Comparison of ENCODE assay signal across 19 cellular contexts in genomic region chr6:18410412-18410811, GRCh38. TPM values are rescaled to one million over a fixed set of nuclear protein-coding genes. Genes with fewer than 3 reads are reported as not detected.
DNase-seq lines count a peak whose midpoint lies in the region; ATAC-seq and TF ChIP-seq lines count a peak whose summit lies in the region.
"Had no signal": no experiment of that assay in that cellular context is flagged by ENCODE, and none has a peak within 500 bp of the region (broad histone marks: within the 10 kb centered on the region; RNA-seq: fewer than 3 reads in every experiment).

No MANE protein-coding gene starts in this region.

- peaks cover 25% of the 10 kb centered on the region for H3K36me3 Mint-ChIP-seq in activated B cell treated with CpG ODN at 0.5 μM for 24 hours (ENCODE audit: low read depth)
- peaks cover 27% of the 10 kb centered on the region for H3K36me3 Mint-ChIP-seq in CD4-positive, alpha-beta T cell (ENCODE audit: low read depth)

- H4K91ac ChIP-seq in IMR-90 (ENCODE audit: insufficient read depth, low read depth, low read length) = no peak overlapping the region

- H2BK20ac ChIP-seq in IMR-90 (ENCODE audit: low read depth, low read length) = no peak overlapping the region

- H2BK15ac ChIP-seq in IMR-90 (ENCODE audit: low read depth, low read length) = no peak overlapping the region

- CTCF ChIA-PET in IMR-90 (lab: Yijun Ruan, JAX) (no interaction called here), activated B cell treated with CpG ODN at 0.5 μM for 24 hours (lab: Charles Lee) (no interaction called here)
- CTCF ChIA-PET in CD4-positive, alpha-beta T cell (lab: Charles Lee) = no interaction called here

- H3K27me3 Mint-ChIP-seq in activated B cell treated with CpG ODN at 0.5 μM for 24 hours = no peaks in the 10 kb centered on the region
- H3K27me3 Mint-ChIP-seq in CD4-positive, alpha-beta T cell = no peaks in the 10 kb centered on the region

- POLR2A ChIA-PET in IMR-90 (lab: Charles Lee; ENCODE audit: unreplicated experiment) = no interaction called here
- POLR2A ChIA-PET in activated B cell treated with CpG ODN at 0.5 μM for 24 hours (lab: Charles Lee) = no interaction called here
- POLR2A ChIA-PET in CD4-positive, alpha-beta T cell (lab: Charles Lee) = no interaction called here

- no peak overlapping the region for H3K56ac ChIP-seq in IMR-90 (ENCODE audit: extremely low read depth, insufficient read depth, low read length)

- no TSS peak for BruUV-seq in IMR-90 (replicated peaks; lab: Mats Ljungman, UMichigan)

- intact Hi-C loops in IMR-90 (cut with micrococcal nuclease) (no loop called here), activated B cell treated with CpG ODN at 0.5 μM for 24 hours (cut with micrococcal nuclease) (no loop called here)
- intact Hi-C loops in CD4-positive, alpha-beta T cell (cut with DNase I, micrococcal nuclease) = no loop called here

- H4K8ac ChIP-seq in IMR-90 (ENCODE audit: low read depth in 2 of 2, low read length in 2 of 2) = no peak overlapping the region

- 0 out of 2 replicates have a peak, but pooled peaks cover 4% of the 10 kb centered on the region for H3K9me1 ChIP-seq in IMR-90 (ENCODE audit: insufficient read depth, low read length)

- peaks cover 46% of the 10 kb centered on the region for H3K4me1 Mint-ChIP-seq in activated B cell treated with CpG ODN at 0.5 μM for 24 hours
- H3K4me1 Mint-ChIP-seq in CD4-positive, alpha-beta T cell (ENCODE audit: low read depth) = no peaks in the 10 kb centered on the region

- H3K36me3 ChIP-seq in IMR-90 (ENCODE audit: control insufficient read depth, insufficient read depth, low read length) (no peaks in the 10 kb centered on the region), skeletal muscle tissue (ENCODE audit: control insufficient read depth in 3 of 3, insufficient read depth in 3 of 3, low read length in 3 of 3) (no peaks in the 10 kb centered on the region)
- H3K36me3 ChIP-seq: HAP-1 had no signal

- H4K5ac ChIP-seq in IMR-90 (ENCODE audit: low read depth, low read length) = no peak overlapping the region

- no peak overlapping the region for H2BK120ac ChIP-seq in IMR-90 (ENCODE audit: low read depth, low read length)

- ATAC-seq in IMR-90 (ENCODE audit: low read depth) (no peak), activated B cell treated with CpG ODN at 0.5 μM for 24 hours (ENCODE audit: low read depth) (no peak), left lobe of liver (peak; percentile 19), HG02588 (IDR thresholded peaks at IDR 0.05; ENCODE audit: unreplicated experiment) (no peak), GM19463 (IDR thresholded peaks at IDR 0.05; ENCODE audit: unreplicated experiment) (no peak)
- ATAC-seq in CD4-positive, alpha-beta T cell (ENCODE audit: poor library complexity) = no peak
- ATAC-seq: Right ventricle myocardium inferior had no signal

- H3K4ac ChIP-seq in IMR-90 (ENCODE audit: low read depth, low read length) = no peak overlapping the region

- H3K4me3 ChIP-seq in IMR-90 (ENCODE audit: insufficient read depth, low read depth, low read length) (no peak overlapping the region), skeletal muscle tissue (ENCODE audit: low read length in 3 of 3) (no peak overlapping the region)
- H3K4me3 ChIP-seq: HAP-1 had no signal

- peak overlapping the region; percentile 3 for H2AFZ ChIP-seq in IMR-90 (replicated peaks; ENCODE audit: low read length, poor library complexity)

- H3K9me3 ChIP-seq in IMR-90 (ENCODE audit: control insufficient read depth, insufficient read depth, low read length) = no peaks in the 10 kb centered on the region
- H3K9me3 ChIP-seq in skeletal muscle tissue (ENCODE audit: control insufficient read depth in 3 of 3, low read length in 3 of 3) = no peaks in the 10 kb centered on the region
- H3K9me3 ChIP-seq in CD4-positive, alpha-beta T cell (ENCODE audit: control insufficient read depth, low read length) = no peaks in the 10 kb centered on the region
- H3K9me3 ChIP-seq: HAP-1 had no signal

- TF ChIP-seq RAD21 in IMR-90 (IDR thresholded peaks at IDR 0.05; ENCODE audit: low read length) = no peak

- peaks cover 3% of the 10 kb centered on the region for H3K9me3 Mint-ChIP-seq in activated B cell treated with CpG ODN at 0.5 μM for 24 hours
- H3K9me3 Mint-ChIP-seq in CD4-positive, alpha-beta T cell = no peaks in the 10 kb centered on the region
- H3K9me3 Mint-ChIP-seq: CD4-positive, alpha-beta memory T cell had no signal

- 88% methylated on average over 1 of the region's 3 CpGs; no CpG with 5 or more reads in 1 of the 2 experiments for WGBS in IMR-90 (ENCODE audit: extremely low coverage in 2 of 2, insufficient read length in 1 of 2), 2 experiments

- no peaks in the 10 kb centered on the region for H3K27me3 ChIP-seq in IMR-90 (ENCODE audit: control insufficient read depth, insufficient read depth, low read length)
- H3K27me3 ChIP-seq in skeletal muscle tissue (ENCODE audit: control insufficient read depth in 3 of 3, insufficient read depth in 3 of 3, low read length in 3 of 3) = no peaks in the 10 kb centered on the region
- no peaks in the 10 kb centered on the region for H3K27me3 ChIP-seq in CD4-positive, alpha-beta T cell (ENCODE audit: control insufficient read depth, insufficient read depth, low read length)

- H3K4me3 Mint-ChIP-seq in activated B cell treated with CpG ODN at 0.5 μM for 24 hours = no peak overlapping the region
- H3K4me3 Mint-ChIP-seq in CD4-positive, alpha-beta T cell = no peak overlapping the region
- H3K4me3 Mint-ChIP-seq: CD4-positive, alpha-beta memory T cell had no signal

- no peak overlapping the region for H3K14ac ChIP-seq in IMR-90 (replicated peaks; ENCODE audit: low read depth, low read length)

- no peak overlapping the region for H3K18ac ChIP-seq in IMR-90 (ENCODE audit: low read depth, low read length)

- no peak overlapping the region for H3K9ac ChIP-seq in IMR-90 (ENCODE audit: low read depth, low read length)
- peak overlapping the region in 1 of 3 donors; percentile 17 for H3K9ac ChIP-seq in skeletal muscle tissue (ENCODE audit: low read depth in 1 of 3, low read length in 3 of 3)

- TF ChIP-seq CTCF in IMR-90 (conservative IDR thresholded peaks at IDR 0.05; ENCODE audit: low read depth, low read length) (no peak), activated B cell treated with CpG ODN at 0.5 μM for 24 hours (IDR thresholded peaks at IDR 0.05) (no peak)
- TF ChIP-seq CTCF in CD4-positive, alpha-beta T cell (IDR thresholded peaks at IDR 0.05) = no peak

- no peak overlapping the region for H2AK5ac ChIP-seq in IMR-90 (ENCODE audit: low read depth, low read length)

- DNase-seq in IMR-90 (no peak), activated B cell treated with CpG ODN at 0.5 μM for 24 hours (no peak), left lobe of liver (ENCODE audit: low spot score) (no peak)
- no peak for DNase-seq in CD4-positive, alpha-beta T cell
- DNase-seq in activated CD8-positive, alpha-beta memory T cell treated with anti-CD3 and anti-CD28 coated beads, Interleukin-2, amount 50 U/mL, for 4 hours = no peak
- DNase-seq: Calu3; CD4-positive, alpha-beta memory T cell; MV-4-11; NCI-H1417; NCI-H187 treated with DMSO at 0.1 percent for 48 hours; NCI-H2171; NCI-H446 treated with DMSO at 0.1 percent for 48 hours; NCI-H748 treated with DMSO at 0.1 percent for 48 hours had no signal

- no peak overlapping the region for H3K23ac ChIP-seq in IMR-90 (ENCODE audit: low read depth, low read length)

- no peak overlapping the region for H3K4me2 ChIP-seq in IMR-90 (ENCODE audit: low read depth, low read length)

- H3K27ac Mint-ChIP-seq in activated B cell treated with CpG ODN at 0.5 μM for 24 hours = peak overlapping the region; percentile 11
- H3K27ac Mint-ChIP-seq in CD4-positive, alpha-beta T cell = no peak overlapping the region
- H3K27ac Mint-ChIP-seq: CD4-positive, alpha-beta memory T cell had no signal

- H3K27ac ChIP-seq in IMR-90 (ENCODE audit: insufficient read depth, low read length) (no peak overlapping the region), skeletal muscle tissue (ENCODE audit: low read depth, low read length) (peak overlapping the region; percentile 79)
- no peak overlapping the region for H3K27ac ChIP-seq in CD4-positive, alpha-beta T cell (ENCODE audit: low read depth, low read length)
- H3K27ac ChIP-seq: HL-60 had no signal

- no peak overlapping the region for H2BK5ac ChIP-seq in IMR-90 (ENCODE audit: low read depth, low read length, poor library complexity, severe bottlenecking)

- H3K4me1 ChIP-seq in IMR-90 (ENCODE audit: control insufficient read depth, insufficient read depth, low read length) = peaks cover 6% of the 10 kb centered on the region
- peaks cover 18 to 41% (median 40%) of the 10 kb centered on the region in 3 donors for H3K4me1 ChIP-seq in skeletal muscle tissue (ENCODE audit: control insufficient read depth in 3 of 3, insufficient read depth in 3 of 3, low read length in 3 of 3)
- H3K4me1 ChIP-seq: HAP-1 had no signal

- H2AK9ac ChIP-seq in IMR-90 (replicated peaks; ENCODE audit: low read depth, low read length, poor library complexity) = no peak overlapping the region

- no peaks in the 10 kb centered on the region for H4K20me1 ChIP-seq in IMR-90 (ENCODE audit: insufficient read depth, low read length)

- dilution Hi-C loops in IMR-90 (cut with HindIII; ENCODE audit: low sequenced_read_pairs, unreplicated experiment) = no loop called here

- in situ Hi-C loops in IMR-90 (cut with MboI; ENCODE audit: low sequenced_read_pairs) = no loop called here

- TF ChIP-seq POLR2A in IMR-90 (IDR thresholded peaks at IDR 0.05; ENCODE audit: low read depth, low read length) = no peak

- H3K79me1 ChIP-seq in IMR-90 (ENCODE audit: low read depth in 1 of 2, low read length in 2 of 2) = no peaks in the 10 kb centered on the region

TF ChIP-seq in IMR-90, 13 proteins besides CTCF, POLR2A, EP300 and RAD21 (continues in another document):
- no peak for TF ChIP-seq RFX5 (IDR thresholded peaks at IDR 0.05; ENCODE audit: low read depth, low read length)
- no peak for TF ChIP-seq MXI1 (IDR thresholded peaks at IDR 0.05; ENCODE audit: borderline replicate concordance, low read depth, low read length)
- TF ChIP-seq FOS (IDR thresholded peaks at IDR 0.05; ENCODE audit: low read depth, low read length) = no peak
- no peak for TF ChIP-seq RCOR1 (IDR thresholded peaks at IDR 0.05; ENCODE audit: insufficient replicate concordance, low read length)
- no peak for TF ChIP-seq BHLHE40 (IDR thresholded peaks at IDR 0.05; ENCODE audit: low read depth, low read length)
- no peak for TF ChIP-seq MAZ (IDR thresholded peaks at IDR 0.05; ENCODE audit: borderline replicate concordance, low read depth, low read length)

RNA-seq across cellular contexts. Expression of gene RNF144B, which starts 23.3 kb away (rescaled TPM):
- total RNA-seq in IMR-90 (2012; rRNA removed) (2.7 and 2.8 TPM in 2 replicates), activated B cell treated with CpG ODN at 0.5 μM for 24 hours (12.6 and 13.5 TPM in 2 replicates), left lobe of liver (17.5 TPM), skeletal muscle tissue (15.1 TPM)
- 0.42 and 0.44 TPM in 2 replicates for polyA plus RNA-seq in IMR-90 (2012; rRNA removed)
- polyA plus RNA-seq in IMR-90 (2012; cell fraction: cytosol; rRNA removed) = 0.19 and 0.30 TPM in 2 replicates
- 0.36 and 1.5 TPM in 2 replicates for polyA plus RNA-seq in IMR-90 (2012; cell fraction: nucleus; rRNA removed; ENCODE audit: low replicate concordance)
- total RNA-seq in CD4-positive, alpha-beta T cell = 1 to 10 TPM; 2.3 to 3.5 TPM
